11 cellular contexts compared by ENCODE assay signal in the genomic region with DNA sequence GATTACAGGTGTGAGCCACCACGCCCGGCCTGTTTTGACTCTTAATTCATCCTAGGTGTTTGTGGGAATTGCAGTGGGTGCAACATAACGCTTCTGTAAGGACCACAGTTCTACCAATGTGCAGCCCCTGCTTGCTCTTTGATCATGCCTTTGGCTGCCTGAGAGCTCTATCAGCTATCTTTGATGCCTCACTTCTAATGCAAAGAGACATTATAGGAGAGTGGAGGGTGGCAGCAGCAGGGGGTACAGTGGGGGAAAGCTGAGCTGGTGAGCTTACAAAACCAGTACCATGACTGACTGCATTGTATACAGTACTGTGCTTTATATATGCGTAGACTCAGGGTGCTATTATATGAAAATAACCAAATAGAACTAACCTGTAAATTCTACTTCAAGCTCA. TPM values are rescaled to one million over a fixed set of nuclear protein-coding genes. Genes with fewer than 3 reads are reported as not detected.
"Had no signal": no experiment of that assay in that cellular context is flagged by ENCODE, and none has a peak within 500 bp of the region (broad histone marks: within the 10 kb centered on the region; RNA-seq: fewer than 3 reads in every experiment).

No MANE protein-coding gene starts in this region.

RNA-seq across cellular contexts. Expression of a gene that starts 26.7 kb away (rescaled TPM):
- total RNA-seq: dermis blood vessel endothelial cell, endothelial cell of umbilical vein, epithelial cell of proximal tubule, hepatocyte, kidney epithelial cell, left ventricle myocardium superior, lower leg skin, lung microvascular endothelial cell, mucosa of descending colon had no signal
- polyA plus RNA-seq: endothelial cell of umbilical vein, fibroblast of lung, hepatocyte, immature natural killer cell had no signal
